19 cellular contexts compared by ENCODE assay signal in the genomic region with DNA sequence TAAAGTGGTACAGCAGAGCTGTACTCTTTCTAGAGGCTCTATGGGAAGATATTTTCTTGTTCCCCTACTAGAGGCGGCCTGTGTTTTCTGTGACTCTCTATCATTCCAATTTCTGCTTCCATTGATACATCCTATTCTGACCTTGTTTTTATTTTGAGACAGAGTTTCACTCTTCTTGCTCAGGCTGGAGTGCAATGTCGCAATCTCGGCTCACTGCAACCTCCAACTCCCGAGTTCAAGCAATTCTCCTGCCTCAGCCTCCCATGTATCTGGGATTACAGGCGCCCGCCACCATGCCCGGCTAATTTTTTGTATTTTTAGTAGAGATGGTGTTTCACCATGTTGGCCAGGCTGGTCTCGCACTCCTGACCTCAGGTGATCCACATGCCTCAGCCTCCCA. TPM values are rescaled to one million over a fixed set of nuclear protein-coding genes. Genes with fewer than 3 reads are reported as not detected.
"Had no signal": no experiment of that assay in that cellular context is flagged by ENCODE, and none has a peak within 500 bp of the region (broad histone marks: within the 10 kb centered on the region; RNA-seq: fewer than 3 reads in every experiment).

No MANE protein-coding gene starts in this region.

RNA-seq across cellular contexts. Expression of a gene that starts 16.0 kb away (rescaled TPM):
- total RNA-seq: activated naive CD4-positive, alpha-beta T cell treated with anti-CD3 and anti-CD28 coated beads for 36 hours; activated naive CD4-positive, alpha-beta T cell treated with anti-CD3 and anti-CD28 coated beads, Interleukin-2, amount 50 U/mL, for 72 hours; activated naive CD8-positive, alpha-beta T cell treated with anti-CD3 and anti-CD28 coated beads for 36 hours; activated naive CD8-positive, alpha-beta T cell treated with anti-CD3 and anti-CD28 coated beads, Interleukin-2, amount 10 ng/mL, durations not matched to agents 7 days and 5 days; activated T-cell treated with anti-CD3 and anti-CD28 coated beads, Interleukin-2, amount 50 U/mL, for 4 hours; activated T-cell treated with anti-CD3 and anti-CD28 coated beads, Interleukin-2, amount 50 U/mL, for 72 hours; activated T-helper 1 cell treated with anti-CD3 and anti-CD28 coated beads, Interleukin-12 subunit alpha, Interleukin-12 subunit beta, Interleukin-2, Interleukin-4 antibody, amounts not matched to agents 30 ng/mL and 10 ng/mL and 1 ng/mL, durations not matched to agents 14 hours and 24 hours and 36 hours; activated T-helper 2 cell treated with anti-CD3 and anti-CD28 coated beads, Interferon-gamma antibody, Interleukin-2, Interleukin-4, amounts not matched to agents 10 μg/mL and 5 μg/mL and 100 μg/mL, durations not matched to agents 14 hours and 24 hours and 36 hours; adrenal gland; aorta; ascending aorta; astrocyte; body of pancreas; breast epithelium; bronchial epithelial cell; cardiac muscle cell; cardiac septum; chondrocyte had no signal
- polyA plus RNA-seq: adipose tissue, adrenal gland, aorta, cardiac muscle cell had no signal

RNA-seq across cellular contexts. Expression of a gene that starts 38.2 kb away (rescaled TPM):
- total RNA-seq: activated naive CD4-positive, alpha-beta T cell treated with anti-CD3 and anti-CD28 coated beads, Interleukin-2, amount 50 U/mL, for 72 hours; activated naive CD8-positive, alpha-beta T cell treated with anti-CD3 and anti-CD28 coated beads for 36 hours; activated naive CD8-positive, alpha-beta T cell treated with anti-CD3 and anti-CD28 coated beads, Interleukin-2, amount 10 ng/mL, durations not matched to agents 7 days and 5 days; activated T-cell treated with anti-CD3 and anti-CD28 coated beads, Interleukin-2, amount 50 U/mL, for 4 hours; activated T-cell treated with anti-CD3 and anti-CD28 coated beads, Interleukin-2, amount 50 U/mL, for 72 hours; activated T-helper 1 cell treated with anti-CD3 and anti-CD28 coated beads, Interleukin-12 subunit alpha, Interleukin-12 subunit beta, Interleukin-2, Interleukin-4 antibody, amounts not matched to agents 30 ng/mL and 10 ng/mL and 1 ng/mL, durations not matched to agents 14 hours and 24 hours and 36 hours; activated T-helper 2 cell treated with anti-CD3 and anti-CD28 coated beads, Interferon-gamma antibody, Interleukin-2, Interleukin-4, amounts not matched to agents 10 μg/mL and 5 μg/mL and 100 μg/mL, durations not matched to agents 14 hours and 24 hours and 36 hours; adrenal gland; aorta; ascending aorta; astrocyte; bronchial epithelial cell; cardiac muscle cell; cardiac septum; chondrocyte had no signal
- polyA plus RNA-seq: adrenal gland, cardiac muscle cell had no signal

RNA-seq across cellular contexts. Expression of a gene that starts 44.7 kb away (rescaled TPM):
- total RNA-seq: activated naive CD4-positive, alpha-beta T cell treated with anti-CD3 and anti-CD28 coated beads for 36 hours; activated naive CD4-positive, alpha-beta T cell treated with anti-CD3 and anti-CD28 coated beads, Interleukin-2, amount 50 U/mL, for 72 hours; activated naive CD8-positive, alpha-beta T cell treated with anti-CD3 and anti-CD28 coated beads for 36 hours; activated naive CD8-positive, alpha-beta T cell treated with anti-CD3 and anti-CD28 coated beads, Interleukin-2, amount 10 ng/mL, durations not matched to agents 7 days and 5 days; activated T-cell treated with anti-CD3 and anti-CD28 coated beads, Interleukin-2, amount 50 U/mL, for 4 hours; activated T-helper 1 cell treated with anti-CD3 and anti-CD28 coated beads, Interleukin-12 subunit alpha, Interleukin-12 subunit beta, Interleukin-2, Interleukin-4 antibody, amounts not matched to agents 30 ng/mL and 10 ng/mL and 1 ng/mL, durations not matched to agents 14 hours and 24 hours and 36 hours; aorta; astrocyte; body of pancreas; chondrocyte had no signal
- polyA plus RNA-seq: adipose tissue, aorta, cardiac muscle cell had no signal
